Comparison of ENCODE assay signal across 1 cellular context in genomic region chr1:119617751-119618691, GRCh38.
TF ChIP-seq lines count a peak whose summit lies in the region.

No MANE protein-coding gene starts in this region.

TF ChIP-seq in HepG2, 621 proteins besides CTCF, POLR2A, EP300 and RAD21 (continued from another document):
- no peak for TF ChIP-seq HBP1 (CRISPR knock-in tag; IDR thresholded peaks at IDR 0.05; ENCODE audit: low read depth)
- no peak for TF ChIP-seq YEATS4 (CRISPR knock-in tag; IDR thresholded peaks at IDR 0.05; ENCODE audit: borderline replicate concordance)
- 0 out of 2 replicates have a peak, but pooled peaks have one; percentile 41 for TF ChIP-seq ZC3H13 (CRISPR knock-in tag; IDR thresholded peaks at IDR 0.05)
- TF ChIP-seq CREBL2 (CRISPR knock-in tag; IDR thresholded peaks at IDR 0.05; ENCODE audit: borderline replicate concordance) = no peak
- TF ChIP-seq ZNF205 (CRISPR knock-in tag; IDR thresholded peaks at IDR 0.05) = no peak
- no peak for TF ChIP-seq EHMT2 (IDR thresholded peaks at IDR 0.05; ENCODE audit: borderline replicate concordance, low read depth, low read length)
- TF ChIP-seq POLR2G (IDR thresholded peaks at IDR 0.05; ENCODE audit: low read depth, low read length) = peak; percentile 22; the same call in 1 of the 2 replicates
- no peak for TF ChIP-seq ZBTB21 (CRISPR knock-in tag; IDR thresholded peaks at IDR 0.05)
